8 cellular contexts compared by ENCODE assay signal in genomic region chr12:12266873-12267634, GRCh38. TPM values are rescaled to one million over a fixed set of nuclear protein-coding genes. Genes with fewer than 3 reads are reported as not detected.
DNase-seq lines count a peak whose midpoint lies in the region; ATAC-seq and TF ChIP-seq lines count a peak whose summit lies in the region.

LRP6 (minus strand) TSS chr12:12267044; CDS start chr12:12266735, 309 bp downstream.

- peaks cover 4 to 22% of the 10 kb centered on the region in 2 donors for H3K4me1 ChIP-seq in left lung

- H3K9me3 ChIP-seq in left lung, result no peaks in the 10 kb centered on the region

- no peaks in the 10 kb centered on the region for H3K36me3 ChIP-seq in left lung

- H3K27me3 ChIP-seq in left lung, result peaks cover 0 to 50% of the 10 kb centered on the region in 2 donors

- DNase-seq in AG09319 (ENCODE audit: extremely low read depth, low read depth) (peak; percentile 90), GM19238 (ENCODE audit: insufficient read length, low spot score) (peak; percentile 86), NCI-H510A (lab: John Stamatoyannopoulos, UW) (peak; percentile 93), dermis blood vessel endothelial cell (peak; percentile 96), left lung (peak; percentile 87 to 94)
- peak; percentile 65 to 73 for DNase-seq in activated CD4-positive, alpha-beta T cell treated with anti-CD3 and anti-CD28 coated beads, Interleukin-2, amount 50 U/mL, for 24 hours (ENCODE audit: low read depth in 1 of 2, low spot score in 1 of 2)
- DNase-seq in stimulated activated CD4-positive, alpha-beta T cell treated with anti-CD3 and anti-CD28 coated beads, Interleukin-2, amount 100 ng/mL, for 24 hours, result peak; percentile 82 to 85

- intact Hi-C loops in left lung (cut with DNase I), result no loop called here

- ATAC-seq in HG03439 (IDR thresholded peaks at IDR 0.05; ENCODE audit: unreplicated experiment) (peak; percentile 79), left lung (peak; percentile 95)

- TF ChIP-seq CTCF in AG09319 (IDR thresholded peaks at IDR 0.05; ENCODE audit: low read depth, low read length) (no peak), left lung (IDR thresholded peaks at IDR 0.05) (no peak)

- peak within 1 kb of the TSS; percentile 63 to 72 for H3K4me3 ChIP-seq in left lung

- H3K27ac ChIP-seq in left lung, result peak within 1 kb of the TSS; percentile 95 to 100

RNA-seq across cellular contexts. Expression of gene LRP6, which starts in this region (rescaled TPM):
- total RNA-seq in dermis blood vessel endothelial cell, result 57.2 and 64.6 TPM in 2 replicates
- total RNA-seq in left lung, result 10 to 100 TPM; 44.5 to 47.1 TPM

Comparison
In these comparisons a context has a peak if more than half of its experiments do, and no peak if none do; other contexts are left out.
1. Peak in every context shown above with its lines: DNase-seq, ATAC-seq, H3K4me3 ChIP-seq and H3K27ac ChIP-seq.